16 cellular contexts compared by ENCODE assay signal in the genomic region with DNA sequence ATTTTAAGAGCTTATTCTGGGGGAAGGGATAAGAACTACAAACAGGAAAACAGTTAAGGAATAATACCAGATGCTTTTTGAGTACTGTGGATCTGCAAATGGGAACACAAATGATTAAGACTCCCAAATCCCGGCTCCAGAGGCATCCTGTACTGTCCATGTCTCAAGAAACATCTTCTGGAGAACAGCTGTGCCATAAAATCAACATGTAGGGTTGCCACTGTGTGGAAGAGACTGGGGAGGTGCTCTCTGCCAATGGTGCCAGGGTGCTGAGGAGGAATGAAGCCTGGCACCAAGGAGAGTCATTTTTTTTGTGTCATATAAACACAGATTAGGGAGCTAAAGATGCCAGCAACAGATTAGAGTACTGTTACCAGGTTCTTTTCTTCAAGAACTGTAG. TPM values are rescaled to one million over a fixed set of nuclear protein-coding genes. Genes with fewer than 3 reads are reported as not detected.
DNase-seq lines count a peak whose midpoint lies in the region; ATAC-seq and TF ChIP-seq lines count a peak whose summit lies in the region.
"Had no signal": no experiment of that assay in that cellular context is flagged by ENCODE, and none has a peak within 500 bp of the region (broad histone marks: within the 10 kb centered on the region; RNA-seq: fewer than 3 reads in every experiment).

No MANE protein-coding gene starts in this region.

- no peaks in the 10 kb centered on the region for H3K27me3 ChIP-seq in subcutaneous abdominal adipose tissue (ENCODE audit: control insufficient read depth in 5 of 5, insufficient read depth in 4 of 5, low read length in 5 of 5)
- H3K27me3 ChIP-seq: BLaER1 treated with 17β-estradiol and CSF1 and Interleukin-3, amounts not matched to agents 10 nM and 100 nM had no signal

- intact Hi-C loops in activated CD4-positive, alpha-beta T cell treated with anti-CD3 and anti-CD28 coated beads, Interleukin-2, amount 10 ng/mL, durations not matched to agents 24 days and 14 days (cut with micrococcal nuclease) = no loop called here

- H3K4me3 Mint-ChIP-seq in activated CD4-positive, alpha-beta T cell treated with anti-CD3 and anti-CD28 coated beads, Interleukin-2, amount 10 ng/mL, durations not matched to agents 24 days and 14 days = no peak overlapping the region
- no peak overlapping the region for H3K4me3 Mint-ChIP-seq in effector memory CD8-positive, alpha-beta T cell
- H3K4me3 Mint-ChIP-seq in nephron progenitor cell = no peak overlapping the region
- no peak overlapping the region for H3K4me3 Mint-ChIP-seq in activated T-cell treated with anti-CD3 and anti-CD28 coated beads, Interleukin-2, amount 50 U/mL, for 72 hours

- H3K4me3 ChIP-seq in subcutaneous abdominal adipose tissue (ENCODE audit: low read depth in 1 of 5, low read length in 5 of 5) = no peak overlapping the region
- H3K4me3 ChIP-seq: BLaER1 treated with 17β-estradiol and CSF1 and Interleukin-3, amounts not matched to agents 10 nM and 100 nM had no signal

- peak overlapping the region; percentile 5 for H3K27ac Mint-ChIP-seq in activated CD4-positive, alpha-beta T cell treated with anti-CD3 and anti-CD28 coated beads, Interleukin-2, amount 10 ng/mL, durations not matched to agents 24 days and 14 days
- peak overlapping the region; percentile 41 to 52 for H3K27ac Mint-ChIP-seq in effector memory CD8-positive, alpha-beta T cell
- H3K27ac Mint-ChIP-seq in nephron progenitor cell = peak overlapping the region; percentile 13
- no peak overlapping the region for H3K27ac Mint-ChIP-seq in activated T-cell treated with anti-CD3 and anti-CD28 coated beads, Interleukin-2, amount 50 U/mL, for 72 hours

- H3K36me3 ChIP-seq in subcutaneous abdominal adipose tissue (ENCODE audit: control insufficient read depth in 5 of 5, insufficient read depth in 5 of 5, low read length in 5 of 5) = peaks cover 5 to 12% (median 11%) of the 10 kb centered on the region in 5 donors

- no peaks in the 10 kb centered on the region for H3K9me3 Mint-ChIP-seq in activated CD4-positive, alpha-beta T cell treated with anti-CD3 and anti-CD28 coated beads, Interleukin-2, amount 10 ng/mL, durations not matched to agents 24 days and 14 days
- H3K9me3 Mint-ChIP-seq in effector memory CD8-positive, alpha-beta T cell = no peaks in the 10 kb centered on the region
- H3K9me3 Mint-ChIP-seq in nephron progenitor cell = no peaks in the 10 kb centered on the region
- no peaks in the 10 kb centered on the region for H3K9me3 Mint-ChIP-seq in activated T-cell treated with anti-CD3 and anti-CD28 coated beads, Interleukin-2, amount 50 U/mL, for 72 hours

- no peak for TF ChIP-seq CTCF in nephron progenitor cell (IDR thresholded peaks at IDR 0.05)

- no peak overlapping the region for H3K9ac ChIP-seq in subcutaneous abdominal adipose tissue (ENCODE audit: low read length in 5 of 5)
- H3K9ac ChIP-seq: BLaER1 treated with 17β-estradiol and CSF1 and Interleukin-3, amounts not matched to agents 10 nM and 100 nM had no signal

- peak overlapping the region; percentile 48 for H3K27ac ChIP-seq in subcutaneous abdominal adipose tissue (ENCODE audit: low read depth, low read length)
- H3K27ac ChIP-seq: BLaER1 treated with 17β-estradiol and CSF1 and Interleukin-3, amounts not matched to agents 10 nM and 100 nM had no signal

- H3K4me1 ChIP-seq in subcutaneous abdominal adipose tissue (ENCODE audit: control insufficient read depth in 5 of 5, insufficient read depth in 5 of 5, low read length in 5 of 5) = peaks cover 0 to 21% (median 12%) of the 10 kb centered on the region in 5 donors

- no peak for ATAC-seq in effector memory CD8-positive, alpha-beta T cell (replicated peaks)
- ATAC-seq in activated T-cell treated with anti-CD3 and anti-CD28 coated beads, Interleukin-2, amount 50 U/mL, for 72 hours (replicated peaks in 1 of 2) = no peak

- peaks cover 7% of the 10 kb centered on the region for H3K4me1 Mint-ChIP-seq in activated CD4-positive, alpha-beta T cell treated with anti-CD3 and anti-CD28 coated beads, Interleukin-2, amount 10 ng/mL, durations not matched to agents 24 days and 14 days
- H3K4me1 Mint-ChIP-seq in effector memory CD8-positive, alpha-beta T cell (ENCODE audit: low read depth in 2 of 2) = peaks cover 15 to 24% of the 10 kb centered on the region in 2 donors
- peaks cover 16% of the 10 kb centered on the region for H3K4me1 Mint-ChIP-seq in nephron progenitor cell
- no peaks in the 10 kb centered on the region for H3K4me1 Mint-ChIP-seq in activated T-cell treated with anti-CD3 and anti-CD28 coated beads, Interleukin-2, amount 50 U/mL, for 72 hours (ENCODE audit: low read depth)

- DNase-seq in activated CD4-positive, alpha-beta T cell treated with anti-CD3 and anti-CD28 coated beads, Interleukin-2, amount 10 ng/mL, durations not matched to agents 24 days and 14 days = no peak
- DNase-seq in activated CD4-positive, alpha-beta T cell treated with anti-CD3 and anti-CD28 coated beads, Interleukin-2, amount 50 U/mL, for 1 hour = no peak
- DNase-seq in effector memory CD8-positive, alpha-beta T cell = no peak
- DNase-seq in nephron progenitor cell (no peak), RPMI8226 (no peak), AG08395 (ENCODE audit: low spot score) (no peak)
- no peak for DNase-seq in activated T-cell treated with anti-CD3 and anti-CD28 coated beads, Interleukin-2, amount 50 U/mL, for 72 hours
- DNase-seq: 8988T; MV-4-11; NCI-H1417 treated with DMSO at 0.1 percent for 48 hours; NCI-H226; NCI-H526 treated with DMSO at 0.1 percent for 48 hours; NK-92 treated with Interleukin-12 subunit alpha and Interleukin-12 subunit beta, amount 100 ng/mL, for 24 hours; OCI-M1 had no signal

- no peaks in the 10 kb centered on the region for H3K27me3 Mint-ChIP-seq in activated CD4-positive, alpha-beta T cell treated with anti-CD3 and anti-CD28 coated beads, Interleukin-2, amount 10 ng/mL, durations not matched to agents 24 days and 14 days
- no peaks in the 10 kb centered on the region for H3K27me3 Mint-ChIP-seq in effector memory CD8-positive, alpha-beta T cell
- no peaks in the 10 kb centered on the region for H3K27me3 Mint-ChIP-seq in nephron progenitor cell (ENCODE audit: low read depth, poor library complexity)
- no peaks in the 10 kb centered on the region for H3K27me3 Mint-ChIP-seq in activated T-cell treated with anti-CD3 and anti-CD28 coated beads, Interleukin-2, amount 50 U/mL, for 72 hours (ENCODE audit: low read depth)

- peaks cover 16% of the 10 kb centered on the region for H3K36me3 Mint-ChIP-seq in activated CD4-positive, alpha-beta T cell treated with anti-CD3 and anti-CD28 coated beads, Interleukin-2, amount 10 ng/mL, durations not matched to agents 24 days and 14 days (ENCODE audit: low read depth)
- peaks cover 27% of the 10 kb centered on the region for H3K36me3 Mint-ChIP-seq in effector memory CD8-positive, alpha-beta T cell (ENCODE audit: insufficient read depth)
- peaks cover 33% of the 10 kb centered on the region for H3K36me3 Mint-ChIP-seq in nephron progenitor cell (ENCODE audit: low read depth)
- H3K36me3 Mint-ChIP-seq in activated T-cell treated with anti-CD3 and anti-CD28 coated beads, Interleukin-2, amount 50 U/mL, for 72 hours (ENCODE audit: insufficient read depth in 2 of 2) = peaks cover 4 to 6% of the 10 kb centered on the region in 2 donors

- no peaks in the 10 kb centered on the region for H3K9me3 ChIP-seq in subcutaneous abdominal adipose tissue (ENCODE audit: control insufficient read depth in 5 of 5, low read length in 5 of 5)

RNA-seq across cellular contexts. Expression of a gene that starts 54.3 kb away (rescaled TPM):
- 0.80 and 0.84 TPM in 2 replicates for total RNA-seq in activated CD4-positive, alpha-beta T cell treated with anti-CD3 and anti-CD28 coated beads, Interleukin-2, amount 10 ng/mL, durations not matched to agents 24 days and 14 days
- total RNA-seq in activated T-cell treated with anti-CD3 and anti-CD28 coated beads, Interleukin-2, amount 50 U/mL, for 72 hours = under 1 TPM; 0.26 to 0.63 TPM
